In the genomic region with DNA sequence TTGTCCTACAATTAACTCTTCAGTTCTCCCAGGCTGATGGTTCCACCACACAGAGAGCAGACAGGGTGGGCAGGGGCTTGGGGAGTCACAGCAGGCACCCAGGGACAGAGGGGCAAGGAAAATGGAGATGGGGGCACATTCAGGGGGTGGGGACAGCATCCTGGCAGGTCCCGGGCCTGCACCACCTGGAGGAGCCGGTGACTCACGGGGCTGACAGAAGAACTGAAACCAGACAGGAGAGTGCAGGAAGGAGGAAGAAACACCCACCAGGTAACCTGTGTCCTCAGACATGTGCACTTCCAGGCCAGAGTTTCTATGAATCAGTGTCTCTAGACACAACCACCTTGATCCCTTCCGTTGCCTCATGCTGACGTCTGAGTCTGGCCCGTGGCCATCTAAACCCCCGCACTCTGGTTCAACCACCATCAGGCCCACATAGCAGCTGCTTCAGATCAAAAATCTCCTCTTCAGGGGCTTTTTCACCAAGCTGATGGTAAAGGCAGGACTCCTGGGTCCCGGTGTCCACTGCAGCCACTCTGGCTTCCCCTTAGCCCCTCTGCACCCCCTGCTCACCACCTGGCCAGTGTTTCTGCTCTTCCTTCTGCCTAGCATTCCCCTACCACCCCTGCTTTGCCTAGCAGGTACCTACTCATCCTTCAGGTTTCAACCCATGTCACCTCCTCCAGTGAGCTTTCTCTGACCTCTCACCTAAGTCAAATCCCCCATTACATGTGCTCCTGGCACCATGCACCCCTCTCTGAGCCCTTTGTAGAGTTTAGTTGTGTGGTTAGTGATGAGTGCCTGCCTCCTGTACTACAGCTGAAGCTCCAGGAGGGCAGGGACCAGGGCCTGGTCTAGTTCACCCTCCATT, we compare ENCODE assay signal across 9 cellular contexts.
DNase-seq lines count a peak whose midpoint lies in the region; ATAC-seq and TF ChIP-seq lines count a peak whose summit lies in the region.
"Had no signal": no experiment of that assay in that cellular context is flagged by ENCODE, and none has a peak within 500 bp of the region (broad histone marks: within the 10 kb centered on the region; RNA-seq: fewer than 3 reads in every experiment).

No MANE protein-coding gene starts in this region.

- H3K4me3 Mint-ChIP-seq in nephron = no peak overlapping the region
- H3K4me3 Mint-ChIP-seq: neural crest cell had no signal

- no peaks in the 10 kb centered on the region for H3K9me3 Mint-ChIP-seq in nephron
- H3K9me3 Mint-ChIP-seq: neural crest cell had no signal

- DNase-seq in activated effector memory CD4-positive, alpha-beta T cell treated with anti-CD3 and anti-CD28 coated beads, Interleukin-2, amount 50 U/mL, for 16 hours = peak; percentile 86
- no peak for DNase-seq in activated effector memory CD4-positive, alpha-beta T cell treated with Interleukin-2 at 50 U/mL for 16 hours
- DNase-seq in activated T-cell treated with anti-CD3 and anti-CD28 coated beads for 4 hours (peak; percentile 78), globus pallidus (ENCODE audit: low spot score) (no peak), pons (ENCODE audit: low spot score) (no peak), SW 1271 (lab: John Stamatoyannopoulos, UW) (no peak)

- H3K36me3 Mint-ChIP-seq in nephron (ENCODE audit: low read depth) = no peaks in the 10 kb centered on the region

- peaks cover 45% of the 10 kb centered on the region for H3K4me1 Mint-ChIP-seq in nephron
- H3K4me1 Mint-ChIP-seq: neural crest cell had no signal

- peaks cover 8% of the 10 kb centered on the region for H3K27me3 Mint-ChIP-seq in nephron (ENCODE audit: low read depth)

- H3K27ac Mint-ChIP-seq in nephron = peak overlapping the region in 2 of 3 experiments; percentile 40 to 81

- ATAC-seq in HG03432 (IDR thresholded peaks at IDR 0.05; ENCODE audit: unreplicated experiment) = peak; percentile 39

- no peak for TF ChIP-seq CTCF in nephron (IDR thresholded peaks at IDR 0.05; ENCODE audit: unreplicated experiment in 3 of 3)

Comparison
In these comparisons a context has a peak if more than half of its experiments do, and no peak if none do; other contexts are left out.
1. DNase-seq: peak in activated effector memory CD4-positive, alpha-beta T cell treated with anti-CD3 and anti-CD28 coated beads, Interleukin-2, amount 50 U/mL, for 16 hours (single experiment) and activated T-cell treated with anti-CD3 and anti-CD28 coated beads for 4 hours (single experiment); none in activated effector memory CD4-positive, alpha-beta T cell treated with Interleukin-2 at 50 U/mL for 16 hours (single experiment), globus pallidus (single experiment), pons (single experiment) and SW 1271 (0 of 2).